23 cellular contexts compared by ENCODE assay signal in the genomic region with DNA sequence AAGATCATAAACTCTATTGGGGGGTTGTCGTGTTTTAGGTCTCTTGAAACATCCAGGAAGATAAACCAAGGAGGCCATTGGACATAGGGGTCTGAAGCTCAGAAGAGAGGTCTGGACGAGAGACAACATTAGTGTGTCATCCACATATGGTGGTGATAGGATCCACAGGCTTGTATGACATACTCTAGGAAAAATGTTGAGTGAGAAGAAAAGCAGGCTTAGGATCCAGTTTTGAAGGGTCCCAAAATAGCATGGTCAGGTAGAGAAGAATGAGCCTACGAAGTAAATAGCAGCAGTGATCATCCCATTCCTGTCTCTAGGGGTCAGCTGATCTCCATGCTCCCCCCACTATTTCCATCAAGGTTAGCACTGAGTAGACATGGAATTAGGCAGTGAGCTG.
"Had no signal": no experiment of that assay in that cellular context is flagged by ENCODE, and none has a peak within 500 bp of the region (broad histone marks: within the 10 kb centered on the region; RNA-seq: fewer than 3 reads in every experiment).

No MANE protein-coding gene starts in this region.

- H3K4me3 Mint-ChIP-seq: activated T-cell treated with anti-CD3 and anti-CD28 coated beads, Interleukin-2, amount 50 U/mL, for 72 hours; central memory CD8-positive, alpha-beta T cell; immature natural killer cell; nephron progenitor cell had no signal

- H3K4me1 Mint-ChIP-seq: central memory CD8-positive, alpha-beta T cell; immature natural killer cell; nephron progenitor cell had no signal

- H3K36me3 ChIP-seq: colonic mucosa, left ventricle myocardium inferior, prostate gland, right atrium auricular region, tibial artery, uterus had no signal

- ATAC-seq: activated T-cell treated with anti-CD3 and anti-CD28 coated beads, Interleukin-2, amount 50 U/mL, for 72 hours; esophagus mucosa had no signal

- H3K9me3 Mint-ChIP-seq: activated T-cell treated with anti-CD3 and anti-CD28 coated beads, Interleukin-2, amount 50 U/mL, for 72 hours; central memory CD8-positive, alpha-beta T cell had no signal

- H3K4me1 ChIP-seq: colonic mucosa, left ventricle myocardium inferior, prostate gland, right atrium auricular region, tibial artery, uterus had no signal

- DNase-seq: activated CD4-positive, alpha-beta T cell treated with anti-CD3 and anti-CD28 coated beads for 1 hour; activated CD8-positive, alpha-beta memory T cell treated with anti-CD3 and anti-CD28 coated beads for 24 hours; activated effector memory CD4-positive, alpha-beta T cell treated with anti-CD3 and anti-CD28 coated beads, Interleukin-2, amount 50 U/mL, for 16 hours; activated naive CD4-positive, alpha-beta T cell treated with anti-CD3 and anti-CD28 coated beads, Interleukin-2, amount 50 U/mL, for 16 hours; activated T-cell treated with anti-CD3 and anti-CD28 coated beads, Interleukin-2, amount 50 U/mL, for 72 hours; aorta; colonic mucosa; immature natural killer cell; kidney glomerular epithelial cell; left ventricle myocardium inferior; nephron progenitor cell; nucleus accumbens; stimulated activated CD4-positive, alpha-beta T cell treated with anti-CD3 and anti-CD28 coated beads, Interleukin-12 subunit alpha, Interleukin-12 subunit beta, amount 100 ng/mL, for 4 hours; stimulated activated CD4-positive, alpha-beta T cell treated with anti-CD3 and anti-CD28 coated beads, Interleukin-1b, Interleukin-23, amount 100 ng/mL, for 48 hours; stimulated activated naive CD4-positive, alpha-beta T cell treated with Interleukin-2 at 50 U/mL for 16 hours; substantia nigra; tibial artery; uterus had no signal

- H3K9me3 ChIP-seq: colonic mucosa, left ventricle myocardium inferior, prostate gland, right atrium auricular region, tibial artery, uterus had no signal

- H3K27ac ChIP-seq: colonic mucosa, left ventricle myocardium inferior, prostate gland, right atrium auricular region, tibial artery, uterus, VCaP had no signal

- H3K27me3 ChIP-seq: colonic mucosa, right atrium auricular region, tibial artery, uterus had no signal

- H3K27ac Mint-ChIP-seq: activated T-cell treated with anti-CD3 and anti-CD28 coated beads, Interleukin-2, amount 50 U/mL, for 72 hours; immature natural killer cell; nephron progenitor cell had no signal

- H3K4me3 ChIP-seq: colonic mucosa, left ventricle myocardium inferior, prostate gland, right atrium auricular region, tibial artery, uterus had no signal
